In genomic region chr3:69200384-69201068, GRCh38 we compare ENCODE assay signal across 10 cellular contexts.
DNase-seq lines count a peak whose midpoint lies in the region; ATAC-seq and TF ChIP-seq lines count a peak whose summit lies in the region.
"Had no signal": no experiment of that assay in that cellular context is flagged by ENCODE, and none has a peak within 500 bp of the region (broad histone marks: within the 10 kb centered on the region; RNA-seq: fewer than 3 reads in every experiment).

No MANE protein-coding gene starts in this region.

- H3K4me2 ChIP-seq in fibroblast of lung (ENCODE audit: extremely low read depth, insufficient read depth, low read length): peak overlapping the region; percentile 23
- H3K4me2 ChIP-seq in osteoblast (ENCODE audit: insufficient read depth, low read length): no peak overlapping the region

- ATAC-seq in activated CD8-positive, alpha-beta T cell treated with anti-CD3 and anti-CD28 coated beads, Interleukin-2, amount 10 ng/mL, durations not matched to agents 7 days and 5 days: peak; percentile 31
- no peak for ATAC-seq in HG02798 (IDR thresholded peaks at IDR 0.05; ENCODE audit: poor library complexity, unreplicated experiment)

- H3K9me3 Mint-ChIP-seq in activated CD8-positive, alpha-beta T cell treated with anti-CD3 and anti-CD28 coated beads, Interleukin-2, amount 10 ng/mL, durations not matched to agents 7 days and 5 days (ENCODE audit: insufficient read depth): no peaks in the 10 kb centered on the region
- H3K9me3 Mint-ChIP-seq: activated B cell treated with CpG ODN at 0.5 μM for 24 hours had no signal

- POLR2A ChIA-PET in activated CD8-positive, alpha-beta T cell treated with anti-CD3 and anti-CD28 coated beads, Interleukin-2, amount 10 ng/mL, durations not matched to agents 7 days and 5 days (lab: Charles Lee): interaction anchor here (0.9 to 3.4 kb wide), 5 partner anchors 9 to 121 kb away, joined by 3 to 21 read pairs (median 5); partner anchors contain the start of gene UBA3

- H3K36me3 Mint-ChIP-seq in activated CD8-positive, alpha-beta T cell treated with anti-CD3 and anti-CD28 coated beads, Interleukin-2, amount 10 ng/mL, durations not matched to agents 7 days and 5 days (ENCODE audit: low read depth): peaks cover 35% of the 10 kb centered on the region

- peak; percentile 52 for DNase-seq in SIG-M5 treated with dmso at 0.1 percent for 504 hours (lab: John Stamatoyannopoulos, UW; ENCODE audit: unreplicated experiment)
- no peak for DNase-seq in SIG-M5 (lab: John Stamatoyannopoulos, UW)
- DNase-seq in activated CD8-positive, alpha-beta T cell treated with anti-CD3 and anti-CD28 coated beads, Interleukin-2, amount 10 ng/mL, durations not matched to agents 7 days and 5 days: peak; percentile 59
- peak; percentile 53 to 65 for DNase-seq in fibroblast of lung (ENCODE audit: low read depth in 2 of 2)
- DNase-seq in osteoblast (ENCODE audit: insufficient read length, low spot score, missing footprints): no peak
- DNase-seq in BE2C: no peak
- DNase-seq in NCI-H2227 (lab: John Stamatoyannopoulos, UW; ENCODE audit: unreplicated experiment): no peak
- DNase-seq: activated B cell treated with CpG ODN at 0.5 μM for 24 hours had no signal

- peak overlapping the region; percentile 57 for H2AFZ ChIP-seq in fibroblast of lung (ENCODE audit: low read length)
- peak overlapping the region; percentile 20 for H2AFZ ChIP-seq in osteoblast (ENCODE audit: low read length)

- H3K4me1 Mint-ChIP-seq in activated CD8-positive, alpha-beta T cell treated with anti-CD3 and anti-CD28 coated beads, Interleukin-2, amount 10 ng/mL, durations not matched to agents 7 days and 5 days (ENCODE audit: low read depth): peaks cover 80% of the 10 kb centered on the region

- CTCF ChIA-PET in activated CD8-positive, alpha-beta T cell treated with anti-CD3 and anti-CD28 coated beads, Interleukin-2, amount 10 ng/mL, durations not matched to agents 7 days and 5 days (lab: Charles Lee): interaction anchor here (1.0 to 4.3 kb wide), 8 partner anchors 9 to 105 kb away, joined by 3 to 37 read pairs (median 8); no protein-coding TSS in a partner anchor

- H3K4me3 Mint-ChIP-seq in activated CD8-positive, alpha-beta T cell treated with anti-CD3 and anti-CD28 coated beads, Interleukin-2, amount 10 ng/mL, durations not matched to agents 7 days and 5 days: peak overlapping the region; percentile 77
- H3K4me3 Mint-ChIP-seq: activated B cell treated with CpG ODN at 0.5 μM for 24 hours, B cell had no signal

- H3K4me1 ChIP-seq in fibroblast of lung (ENCODE audit: control insufficient read depth, extremely low read depth, insufficient read depth, low read length) (no peaks in the 10 kb centered on the region), osteoblast (ENCODE audit: insufficient read depth, low read length) (no peaks in the 10 kb centered on the region), BE2C (no peaks in the 10 kb centered on the region)

- H3K36me3 ChIP-seq in fibroblast of lung (ENCODE audit: control insufficient read depth, insufficient read depth, low read length) (no peaks in the 10 kb centered on the region), osteoblast (ENCODE audit: insufficient read depth, low read length) (no peaks in the 10 kb centered on the region), BE2C (no peaks in the 10 kb centered on the region)

- H4K20me1 ChIP-seq in fibroblast of lung (ENCODE audit: control insufficient read depth, extremely low read depth, insufficient read depth, low read length): no peaks in the 10 kb centered on the region
- H4K20me1 ChIP-seq in osteoblast (ENCODE audit: insufficient read depth, low read length): no peaks in the 10 kb centered on the region

- H3K27ac Mint-ChIP-seq in activated CD8-positive, alpha-beta T cell treated with anti-CD3 and anti-CD28 coated beads, Interleukin-2, amount 10 ng/mL, durations not matched to agents 7 days and 5 days: peak overlapping the region; percentile 82
- H3K27ac Mint-ChIP-seq: activated B cell treated with CpG ODN at 0.5 μM for 24 hours, B cell had no signal

- TF ChIP-seq CTCF in fibroblast of lung (conservative IDR thresholded peaks at IDR 0.05 in 1 of 2, IDR thresholded peaks at IDR 0.05 in 1 of 2; ENCODE audit: low read depth in 1 of 2, low read length in 2 of 2): no peak
- no peak for TF ChIP-seq CTCF in osteoblast (IDR thresholded peaks at IDR 0.05; ENCODE audit: extremely low read depth, low read depth, low read length)
- TF ChIP-seq CTCF in BE2C (IDR thresholded peaks at IDR 0.05; ENCODE audit: low read depth, low read length): no peak

- H3K79me2 ChIP-seq in fibroblast of lung (ENCODE audit: control insufficient read depth, insufficient read depth, low read length) (no peaks in the 10 kb centered on the region), osteoblast (ENCODE audit: insufficient read depth, low read length) (no peaks in the 10 kb centered on the region)

- H3K4me3 ChIP-seq in fibroblast of lung (replicated peaks in 1 of 4; ENCODE audit: control extremely low read depth in 1 of 4, insufficient read depth in 1 of 4, low read depth in 3 of 4, low read length in 4 of 4): no peak overlapping the region
- no peak overlapping the region for H3K4me3 ChIP-seq in osteoblast (ENCODE audit: insufficient read depth, low read length)
- H3K4me3 ChIP-seq in BE2C (ENCODE audit: low read depth, low read length): no peak overlapping the region

- H3K9ac ChIP-seq in fibroblast of lung (ENCODE audit: insufficient read depth, low read length): no peak overlapping the region

- H3K27ac ChIP-seq in fibroblast of lung (ENCODE audit: insufficient read depth, low read length) (no peak overlapping the region), osteoblast (ENCODE audit: low read depth, low read length) (no peak overlapping the region)

- H3K27me3 Mint-ChIP-seq in activated CD8-positive, alpha-beta T cell treated with anti-CD3 and anti-CD28 coated beads, Interleukin-2, amount 10 ng/mL, durations not matched to agents 7 days and 5 days (ENCODE audit: low read depth): no peaks in the 10 kb centered on the region

- H3K27me3 ChIP-seq in fibroblast of lung (ENCODE audit: control insufficient read depth, insufficient read depth, low read length) (no peaks in the 10 kb centered on the region), osteoblast (ENCODE audit: insufficient read depth, low read length) (no peaks in the 10 kb centered on the region), BE2C (no peaks in the 10 kb centered on the region)

- H3K9me3 ChIP-seq in fibroblast of lung (ENCODE audit: control insufficient read depth, insufficient read depth, low read depth, low read length) (no peaks in the 10 kb centered on the region), osteoblast (ENCODE audit: low read depth, low read length) (no peaks in the 10 kb centered on the region), BE2C (no peaks in the 10 kb centered on the region)

Comparison
In these comparisons a context has a peak if more than half of its experiments do, and no peak if none do; other contexts are left out.
1. DNase-seq: peak in SIG-M5 treated with dmso at 0.1 percent for 504 hours (single experiment), activated CD8-positive, alpha-beta T cell treated with anti-CD3 and anti-CD28 coated beads, Interleukin-2, amount 10 ng/mL, durations not matched to agents 7 days and 5 days (single experiment) and fibroblast of lung (2 of 2); none in SIG-M5 (single experiment), osteoblast (single experiment), BE2C (single experiment) and NCI-H2227 (single experiment).